Comparison of ENCODE assay signal across 8 cellular contexts in the genomic region with DNA sequence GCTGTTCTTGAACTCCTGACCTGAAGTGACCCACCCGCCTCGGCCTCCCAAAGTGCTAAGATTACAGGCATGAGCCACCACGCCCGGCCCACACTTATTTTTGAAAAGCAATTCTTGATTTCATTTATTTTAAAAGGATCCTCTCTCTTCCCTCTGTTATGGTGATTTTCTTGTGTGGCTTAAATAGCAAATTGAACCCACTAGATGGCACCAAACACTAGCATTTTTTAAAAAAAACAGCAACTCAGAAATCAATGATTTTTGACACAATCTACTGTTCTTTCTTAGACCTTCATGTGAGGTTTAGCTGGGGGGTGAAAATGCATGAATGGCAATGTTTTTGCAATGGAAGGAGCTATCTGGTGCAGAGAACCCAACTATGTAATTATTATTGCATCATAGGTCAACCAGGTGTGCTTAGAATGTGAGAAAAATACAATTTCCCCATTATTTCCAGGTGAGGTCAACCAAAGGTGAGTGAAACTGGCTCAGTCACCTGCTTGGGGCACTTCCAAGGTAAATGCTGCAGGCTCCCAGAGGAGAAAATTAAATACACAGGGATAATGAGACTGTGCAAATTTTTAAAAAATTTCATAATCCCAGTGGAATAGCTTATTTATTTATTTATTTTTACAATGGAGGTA.
A peak's percentile ranks its signal among the peaks of the same experiment; 100 is the strongest.
DNase-seq lines count a peak whose midpoint lies in the region; TF ChIP-seq lines count a peak whose summit lies in the region.

No MANE protein-coding gene starts in this region.

- 4 to 14% methylated on average over 4 of the region's 4 CpGs for WGBS in sigmoid colon, 2 donors

- TF ChIP-seq CTCF in coronary artery (IDR thresholded peaks at IDR 0.05) (peak; percentile 27), WERI-Rb-1 (IDR thresholded peaks at IDR 0.05; ENCODE audit: low read depth, low read length) (no peak), sigmoid colon (IDR thresholded peaks at IDR 0.05) (no peak)

- peak; percentile 14 for DNase-seq in NCI-H345 (lab: John Stamatoyannopoulos, UW)
- no peak for DNase-seq in NCI-H345 treated with DMSO at 0.1 percent for 48 hours (lab: John Stamatoyannopoulos, UW; ENCODE audit: unreplicated experiment)
- peak; percentile 4 for DNase-seq in NCI-H2081 treated with DMSO at 0.1 percent for 48 hours (lab: John Stamatoyannopoulos, UW)
- no peak for DNase-seq in coronary artery (ENCODE audit: low spot score)
- DNase-seq in renal cortical epithelial cell (ENCODE audit: low read depth), result peak; percentile 28
- no peak for DNase-seq in WERI-Rb-1
- no peak for DNase-seq in ureter (ENCODE audit: low spot score)
- no peak for DNase-seq in sigmoid colon

- H3K27me3 ChIP-seq in WERI-Rb-1 (ENCODE audit: insufficient read depth, low read depth, severe bottlenecking) (peaks cover 47% of the 10 kb centered on the region), sigmoid colon (no peaks in the 10 kb centered on the region)

- H3K4me3 ChIP-seq in coronary artery, result no peak overlapping the region
- H3K4me3 ChIP-seq in WERI-Rb-1 (ENCODE audit: low read depth, low read length), result no peak overlapping the region
- H3K4me3 ChIP-seq in sigmoid colon, result no peak overlapping the region

- TF ChIP-seq POLR2A in sigmoid colon (IDR thresholded peaks at IDR 0.05), result no peak

- intact Hi-C loops in sigmoid colon (cut with DNase I), result no loop called here

- no peaks in the 10 kb centered on the region for H3K4me1 ChIP-seq in sigmoid colon

- no peak for TF ChIP-seq EP300 in sigmoid colon (IDR thresholded peaks at IDR 0.05)

- H3K36me3 ChIP-seq in WERI-Rb-1 (no peaks in the 10 kb centered on the region), sigmoid colon (no peaks in the 10 kb centered on the region)

- H3K9me3 ChIP-seq in WERI-Rb-1 (ENCODE audit: severe bottlenecking) (no peaks in the 10 kb centered on the region), sigmoid colon (no peaks in the 10 kb centered on the region)

- H3K27ac ChIP-seq in coronary artery (no peak overlapping the region), WERI-Rb-1 (no peak overlapping the region), sigmoid colon (no peak overlapping the region)

Comparison
In these comparisons a context has a peak if more than half of its experiments do, and no peak if none do; other contexts are left out.
1. DNase-seq: peak in NCI-H345 (single experiment), NCI-H2081 treated with DMSO at 0.1 percent for 48 hours (single experiment) and renal cortical epithelial cell (single experiment); none in NCI-H345 treated with DMSO at 0.1 percent for 48 hours (single experiment), coronary artery (single experiment), WERI-Rb-1 (single experiment), ureter (single experiment) and sigmoid colon (single experiment).